Comparison of ENCODE assay signal across 8 cellular contexts in the genomic region with DNA sequence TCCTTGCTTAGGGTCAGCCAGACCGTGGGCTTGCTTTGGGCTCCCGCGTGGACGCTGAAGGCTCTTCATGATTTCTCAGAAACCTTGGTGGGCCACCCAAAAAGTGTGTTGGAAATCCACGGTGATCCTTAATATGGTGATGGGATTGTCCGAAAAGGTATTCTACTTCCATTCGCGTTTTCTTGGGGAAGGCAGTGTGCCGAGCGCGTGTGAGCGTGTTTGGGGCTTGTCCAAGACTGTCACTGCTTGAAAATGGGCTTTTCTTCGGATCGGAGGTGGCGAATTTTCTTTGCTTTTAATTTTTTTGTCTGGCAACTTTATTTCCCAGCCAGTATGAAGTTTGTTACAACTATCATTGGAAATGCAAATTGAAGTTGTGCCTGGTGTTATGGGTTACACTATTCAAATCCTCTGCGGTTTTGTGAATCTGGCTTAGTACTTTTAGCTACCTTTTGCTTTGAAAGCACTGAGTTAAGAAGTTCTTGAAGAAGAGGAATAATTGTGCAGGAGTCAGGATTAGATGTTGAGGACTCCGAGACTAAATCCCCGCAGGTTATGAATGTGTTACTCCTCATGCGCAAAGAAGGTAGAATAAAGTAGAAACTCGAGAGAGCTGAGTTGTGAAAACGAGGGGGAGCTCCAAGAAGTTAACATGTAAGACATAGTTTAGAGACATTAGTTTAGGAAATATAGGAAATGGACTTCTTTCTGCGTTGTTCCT. TPM values are rescaled to one million over a fixed set of nuclear protein-coding genes. Genes with fewer than 3 reads are reported as not detected.
DNase-seq lines count a peak whose midpoint lies in the region; ATAC-seq and TF ChIP-seq lines count a peak whose summit lies in the region.

No MANE protein-coding gene starts in this region.

- in situ Hi-C loops in astrocyte of the spinal cord (cut with HindIII; ENCODE audit: low sequenced_read_pairs): no loop called here

- TF ChIP-seq POLR2A in heart left ventricle (IDR thresholded peaks at IDR 0.05) (no peak), lower leg skin (IDR thresholded peaks at IDR 0.05) (no peak), tibial nerve (IDR thresholded peaks at IDR 0.05) (no peak)

- H3K27ac ChIP-seq in heart left ventricle: peak overlapping the region; percentile 85 to 97 (median 93)
- peak overlapping the region in 3 of 4 donors; percentile 86 to 91 (median 88) for H3K27ac ChIP-seq in tibial nerve

- peaks cover 0 to 38% (median 15%) of the 10 kb centered on the region in 12 donors for H3K4me1 ChIP-seq in heart left ventricle
- H3K4me1 ChIP-seq in tibial nerve: peaks cover 0 to 13% (median 0%) of the 10 kb centered on the region in 4 donors

- no peak for ATAC-seq in heart left ventricle
- ATAC-seq in left ventricle myocardium superior: no peak
- no peak for ATAC-seq in GM19035 (IDR thresholded peaks at IDR 0.05; ENCODE audit: unreplicated experiment)
- ATAC-seq in HG03342 (IDR thresholded peaks at IDR 0.05; ENCODE audit: unreplicated experiment): no peak

- H3K36me3 ChIP-seq in heart left ventricle: peaks cover 2 to 42% (median 29%) of the 10 kb centered on the region in 9 donors
- peaks cover 0 to 19% (median 0%) of the 10 kb centered on the region in 3 donors for H3K36me3 ChIP-seq in tibial nerve

- TF ChIP-seq EP300 in tibial nerve (IDR thresholded peaks at IDR 0.05): peak in 1 of 2 donors; percentile 7

- intact Hi-C loops in heart left ventricle (cut with DNase I): loop anchor here (2.0 to 10.0 kb wide), 30 partner anchors 47 to 865 kb away; no protein-coding TSS in a partner anchor
- intact Hi-C loops in left ventricle myocardium superior (cut with micrococcal nuclease): loop anchor here (10.0 kb wide), 1 partner anchor 155 kb away; no protein-coding TSS in a partner anchor
- intact Hi-C loops in lower leg skin (cut with DNase I; ENCODE audit: low total_unique reads): loop anchor here (10.0 kb wide), 2 partner anchors 265 to 705 kb away; no protein-coding TSS in a partner anchor

- peak overlapping the region; percentile 63 to 86 (median 73) for H3K4me3 ChIP-seq in heart left ventricle
- H3K4me3 ChIP-seq in astrocyte of the spinal cord (ENCODE audit: low read depth, low read length): peak overlapping the region; percentile 58
- H3K4me3 ChIP-seq in lower leg skin (ENCODE audit: low read depth, poor library complexity, severe bottlenecking): peak overlapping the region; percentile 65
- peak overlapping the region; percentile 53 to 85 (median 70) for H3K4me3 ChIP-seq in tibial nerve

- DNase-seq in heart left ventricle (no peak), left ventricle myocardium superior (no peak), astrocyte of the spinal cord (ENCODE audit: low read depth, low spot score) (peak; percentile 59), lower leg skin (ENCODE audit: low spot score in 2 of 2) (no peak), tibial nerve (ENCODE audit: low spot score in 2 of 2) (peak in 1 of 2 donors; percentile 28), NCI-H345 treated with DMSO at 0.1 percent for 48 hours (lab: John Stamatoyannopoulos, UW; ENCODE audit: unreplicated experiment) (no peak)

- H3K9me3 ChIP-seq in heart left ventricle (no peaks in the 10 kb centered on the region), tibial nerve (no peaks in the 10 kb centered on the region)

- TF ChIP-seq CTCF in heart left ventricle (IDR thresholded peaks at IDR 0.05) (peak in 1 of 12 donors; percentile 0), astrocyte of the spinal cord (IDR thresholded peaks at IDR 0.05; ENCODE audit: low read depth, low read length) (no peak), lower leg skin (IDR thresholded peaks at IDR 0.05) (no peak), tibial nerve (IDR thresholded peaks at IDR 0.05) (no peak)

- H3K27me3 ChIP-seq in heart left ventricle (peaks cover 0 to 8% (median 0%) of the 10 kb centered on the region in 9 donors), tibial nerve (no peaks in the 10 kb centered on the region)

- 15 to 22% (median 19%) methylated on average over 22 of the region's 22 CpGs for WGBS in heart left ventricle, 4 donors
- WGBS in lower leg skin, 2 donors: 2 to 3% methylated on average over 22 of the region's 22 CpGs
- WGBS in tibial nerve, 2 donors: 10 to 11% methylated on average over 22 of the region's 22 CpGs

RNA-seq across cellular contexts. Expression of a gene that starts 3.2 kb away (rescaled TPM):
- total RNA-seq in heart left ventricle: 100 to 1,000 TPM in 1 of 9 donors, 10 to 100 TPM in 8; 28.0 to 104 (median 39.1) TPM
- polyA plus RNA-seq in heart left ventricle: 10 to 100 TPM; 17.0 to 57.6 TPM
- total RNA-seq in left ventricle myocardium superior: 45.8 TPM
- total RNA-seq in lower leg skin: 100 to 1,000 TPM; 216 to 444 (median 274) TPM
- 100 to 1,000 TPM; 101 to 195 (median 169) TPM for total RNA-seq in tibial nerve
